In genomic region chr3:184361532-184361931, GRCh38 we compare ENCODE assay signal across 8 cellular contexts.
A peak's percentile ranks its signal among the peaks of the same experiment; 100 is the strongest.
DNase-seq lines count a peak whose midpoint lies in the region; ATAC-seq and TF ChIP-seq lines count a peak whose summit lies in the region.

TSS of gene CLCN2 (minus strand) at chr3:184361605. CDS start at chr3:184361479, 126 bp downstream.
TSS of gene POLR2H (plus strand) at chr3:184361710. CDS start at chr3:184363493, 1,783 bp downstream.

- H3K4me2 ChIP-seq in DOHH2 (ENCODE audit: low read length) (peak within 1 kb of the TSS; percentile 77), KMS-11 (peak within 1 kb of the TSS; percentile 85)

- peaks cover 41% of the 10 kb centered on the region for H3K4me1 Mint-ChIP-seq in central memory CD8-positive, alpha-beta T cell

- H2AFZ ChIP-seq in KMS-11 (ENCODE audit: low read depth), result peak within 1 kb of the TSS; percentile 45

- peaks cover 6% of the 10 kb centered on the region; the same call in 1 of the 2 replicates for H4K20me1 ChIP-seq in DOHH2 (ENCODE audit: control insufficient read depth, insufficient read depth, low read depth, low read length)
- no peaks in the 10 kb centered on the region for H4K20me1 ChIP-seq in KMS-11 (ENCODE audit: insufficient read depth)

- H3K27me3 Mint-ChIP-seq in central memory CD8-positive, alpha-beta T cell, result no peaks in the 10 kb centered on the region

- peaks cover 21% of the 10 kb centered on the region for H3K36me3 Mint-ChIP-seq in central memory CD8-positive, alpha-beta T cell (ENCODE audit: insufficient read depth)

- H3K27ac ChIP-seq in DOHH2 (ENCODE audit: low read depth, low read length) (peak within 1 kb of the TSS; percentile 67), KMS-11 (peak within 1 kb of the TSS; percentile 74), layer of hippocampus (ENCODE audit: low read depth, low read length) (peak within 1 kb of the TSS; percentile 97)

- peak; percentile 40 for ATAC-seq in GM21390 (IDR thresholded peaks at IDR 0.05; ENCODE audit: unreplicated experiment)
- peak; percentile 4 for ATAC-seq in central memory CD8-positive, alpha-beta T cell (replicated peaks; ENCODE audit: extremely low read depth, poor library complexity, severe bottlenecking)

- H3K4me1 ChIP-seq in DOHH2 (ENCODE audit: control insufficient read depth, low read length) (peaks cover 22% of the 10 kb centered on the region), KMS-11 (ENCODE audit: low read depth, poor library complexity, severe bottlenecking) (peaks cover 14% of the 10 kb centered on the region)

- peaks cover 34% of the 10 kb centered on the region for H3K36me3 ChIP-seq in DOHH2 (ENCODE audit: control insufficient read depth, low read length)
- H3K36me3 ChIP-seq in KMS-11 (ENCODE audit: insufficient read depth), result peaks cover 5% of the 10 kb centered on the region; the same call in 1 of the 2 replicates

- H3K4me3 ChIP-seq in DOHH2 (ENCODE audit: low read length) (peak within 1 kb of the TSS; percentile 76), KMS-11 (IDR thresholded peaks at IDR 0.05; ENCODE audit: insufficient read depth, low read depth, low read length) (no peak within 1 kb of the TSS)

- H3K79me2 ChIP-seq in DOHH2 (ENCODE audit: control insufficient read depth, low read length), result peaks cover 34% of the 10 kb centered on the region
- H3K79me2 ChIP-seq in KMS-11 (ENCODE audit: insufficient read depth, low read depth), result peaks cover 19% of the 10 kb centered on the region

- no peaks in the 10 kb centered on the region for H3K9me3 ChIP-seq in DOHH2 (ENCODE audit: control insufficient read depth, insufficient read depth, low read length)

- peak within 1 kb of the TSS; percentile 60 for H3K9ac ChIP-seq in KMS-11

- no peak for TF ChIP-seq CTCF in DOHH2 (IDR thresholded peaks at IDR 0.05; ENCODE audit: low read depth, low read length, poor library complexity, severe bottlenecking)
- no peak for TF ChIP-seq CTCF in KMS-11 (conservative IDR thresholded peaks at IDR 0.05; ENCODE audit: low read depth, low read length)

- H3F3A ChIP-seq in DOHH2 (ENCODE audit: control insufficient read depth, insufficient read depth), result no peaks in the 10 kb centered on the region

- H3K4me3 Mint-ChIP-seq in central memory CD8-positive, alpha-beta T cell, result peak within 1 kb of the TSS; percentile 85

- no peaks in the 10 kb centered on the region for H3K9me2 ChIP-seq in DOHH2 (replicated peaks; ENCODE audit: control insufficient read depth, low read length)

- H3K27ac Mint-ChIP-seq in central memory CD8-positive, alpha-beta T cell (ENCODE audit: low read depth), result peak within 1 kb of the TSS; percentile 77

- no peaks in the 10 kb centered on the region for H3K27me3 ChIP-seq in DOHH2 (ENCODE audit: control insufficient read depth, low read length)
- H3K27me3 ChIP-seq in KMS-11 (ENCODE audit: insufficient read depth, low read depth), result no peaks in the 10 kb centered on the region
- no peaks in the 10 kb centered on the region for H3K27me3 ChIP-seq in layer of hippocampus (ENCODE audit: control insufficient read depth, insufficient read depth, low read length)

- DNase-seq in T-helper 22 cell (ENCODE audit: low read depth) (peak; percentile 27), cortex of kidney (lab: John Stamatoyannopoulos, UW) (no peak)
- no peak for DNase-seq in central memory CD8-positive, alpha-beta T cell (ENCODE audit: low spot score in 2 of 2)
- DNase-seq in stimulated activated CD4-positive, alpha-beta T cell treated with anti-CD3 and anti-CD28 coated beads, Interleukin-1b, Interleukin-23, amount 100 ng/mL, for 24 hours (ENCODE audit: low read depth in 4 of 4, low spot score in 1 of 4), result peak in 3 of 4 experiments; percentile 23 to 45 (median 23)

- no peaks in the 10 kb centered on the region for H3K9me3 Mint-ChIP-seq in central memory CD8-positive, alpha-beta T cell

Comparison
In these comparisons a context has a peak if more than half of its experiments do, and no peak if none do; other contexts are left out.
1. DNase-seq: peak in T-helper 22 cell (single experiment) and stimulated activated CD4-positive, alpha-beta T cell treated with anti-CD3 and anti-CD28 coated beads, Interleukin-1b, Interleukin-23, amount 100 ng/mL, for 24 hours (3 of 4); none in central memory CD8-positive, alpha-beta T cell (0 of 2) and cortex of kidney (single experiment).
2. Peak in every context shown above with its lines, with median percentiles within 50 percentile points of each other: H3K27ac ChIP-seq.